In the genomic region with DNA sequence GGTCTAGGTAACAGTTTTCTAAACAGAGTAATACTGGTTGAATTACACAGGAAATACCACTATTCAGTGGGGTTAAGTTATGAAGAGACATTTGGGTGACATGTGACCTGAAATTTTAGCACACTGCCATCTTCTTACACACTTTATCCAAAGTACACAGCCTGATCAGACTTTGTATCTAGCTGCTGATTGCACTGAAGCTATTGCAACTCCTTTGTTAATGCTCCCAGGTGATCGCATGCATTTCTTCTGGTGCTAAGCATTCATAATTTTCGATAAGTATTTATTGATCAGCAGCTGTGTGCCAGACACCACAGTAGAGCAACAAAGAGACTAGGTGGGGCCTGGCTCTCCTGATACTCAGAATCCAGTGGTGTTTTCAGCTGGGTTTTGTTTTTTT, we compare ENCODE assay signal across 20 cellular contexts. TPM values are rescaled to one million over a fixed set of nuclear protein-coding genes. Genes with fewer than 3 reads are reported as not detected.
DNase-seq lines count a peak whose midpoint lies in the region; ATAC-seq, FAIRE-seq and TF ChIP-seq lines count a peak whose summit lies in the region.
"Had no signal": no experiment of that assay in that cellular context is flagged by ENCODE, and none has a peak within 500 bp of the region (broad histone marks: within the 10 kb centered on the region; RNA-seq: fewer than 3 reads in every experiment).

No MANE protein-coding gene starts in this region.

- H3K4me3 ChIP-seq in liver (ENCODE audit: low read depth in 1 of 3, low read length in 3 of 3), result peak overlapping the region in 1 of 3 donors; percentile 20
- H3K4me3 ChIP-seq in HepG2 (replicated peaks in 1 of 3; ENCODE audit: insufficient read depth in 1 of 3, low read depth in 2 of 3, low read length in 3 of 3), result no peak overlapping the region
- H3K4me3 ChIP-seq in right lobe of liver, result peak overlapping the region in 1 of 3 donors; percentile 15
- H3K4me3 ChIP-seq: A549, BLaER1 had no signal

- TF ChIP-seq CTCF in liver (IDR thresholded peaks at IDR 0.05; ENCODE audit: low read depth, low read length, missing input control) (no peak), HepG2 (CRISPR knock-in tag; IDR thresholded peaks at IDR 0.05) (no peak), right lobe of liver (IDR thresholded peaks at IDR 0.05) (no peak)

- in situ Hi-C loops in HepG2 (cut with HindIII; ENCODE audit: extremely low pct_ligation_motif_present, low pct_unique_long_range_greater_than_20kb), result no loop called here

- no peak for ATAC-seq in HepG2
- peak; percentile 69 to 85 (median 80) for ATAC-seq in right lobe of liver
- ATAC-seq in sciatic nerve, result no peak
- ATAC-seq: A549; CD8-positive, alpha-beta T cell had no signal

- TF ChIP-seq EP300 in HepG2 (IDR thresholded peaks at IDR 0.05; ENCODE audit: low read depth in 2 of 2, low read length in 2 of 2) (no peak), HepG2 (CRISPR knock-in tag; IDR thresholded peaks at IDR 0.05; ENCODE audit: borderline replicate concordance) (no peak)

- TF ChIP-seq RAD21 in liver (IDR thresholded peaks at IDR 0.05) (peak in 1 of 2 donors; percentile 35), HepG2 (CRISPR knock-in tag; IDR thresholded peaks at IDR 0.05) (no peak)

- FAIRE-seq in HepG2 (lab: Jason Lieb, UNC), result no peak
- FAIRE-seq: A549, D721Med, G401.6, GM12891 had no signal

- no peak overlapping the region for H3K4me2 ChIP-seq in HepG2 (ENCODE audit: low read depth, low read length)
- H3K4me2 ChIP-seq: A549, BLaER1 had no signal

- peaks cover 8 to 41% (median 33%) of the 10 kb centered on the region in 4 donors for H3K4me1 ChIP-seq in liver (ENCODE audit: control insufficient read depth in 4 of 4, insufficient read depth in 4 of 4, low read length in 3 of 4)
- no peaks in the 10 kb centered on the region for H3K4me1 ChIP-seq in HepG2 (ENCODE audit: insufficient read depth, low read length)
- H3K4me1 ChIP-seq in right lobe of liver, result peaks cover 0 to 52% (median 18%) of the 10 kb centered on the region in 4 donors
- H3K4me1 ChIP-seq: A549, BE2C, Caco-2 had no signal

- H2AFZ ChIP-seq in HepG2 (ENCODE audit: low read length), result no peak overlapping the region

- DNase-seq in HepG2 (ENCODE audit: low spot score) (no peak), right lobe of liver (peak in 1 of 3 donors; percentile 64), sciatic nerve (ENCODE audit: low spot score) (no peak), Ammon's horn (ENCODE audit: low spot score) (no peak)
- DNase-seq: AML-193; BE2C; C1 segment of cervical spinal cord; Caco-2; Calu3; CD4-positive, alpha-beta T cell; CD8-positive, alpha-beta T cell; DMS79 treated with DMSO at 0.1 percent for 48 hours; GF-D8 had no signal

- H4K20me1 ChIP-seq in HepG2 (ENCODE audit: insufficient read depth, low read length), result peaks cover 18% of the 10 kb centered on the region; the same call in 1 of the 2 replicates

- BruUV-seq in HepG2 (replicated peaks; lab: Mats Ljungman, UMichigan), result no TSS peak

- intact Hi-C loops in HepG2 (cut with micrococcal nuclease; ENCODE audit: unreplicated experiment) (no loop called here), right lobe of liver (cut with DNase I) (loop anchor here in 1 of 2 donors (10.0 kb wide), 1 partner anchor 136 kb away; no protein-coding TSS in a partner anchor), sciatic nerve (cut with DNase I) (no loop called here)

- H3K27ac ChIP-seq in liver (ENCODE audit: low read depth in 1 of 2, low read length in 2 of 2) (peak overlapping the region; percentile 96), HepG2 (ENCODE audit: extremely low read length, insufficient read depth, low read length) (no peak overlapping the region), right lobe of liver (peak overlapping the region; percentile 60 to 94 (median 79))
- H3K27ac ChIP-seq: 22Rv1, A549, BLaER1 had no signal

- H3K27me3 ChIP-seq in liver (ENCODE audit: control insufficient read depth in 4 of 4, insufficient read depth in 4 of 4, low read length in 3 of 4), result no peaks in the 10 kb centered on the region
- H3K27me3 ChIP-seq in HepG2 (ENCODE audit: control insufficient read depth in 1 of 2, insufficient read depth in 2 of 2, low read length in 2 of 2), result no peaks in the 10 kb centered on the region
- H3K27me3 ChIP-seq in right lobe of liver, result no peaks in the 10 kb centered on the region
- H3K27me3 ChIP-seq: BE2C, BLaER1 had no signal

- H3K9ac ChIP-seq in liver (ENCODE audit: low read depth in 1 of 2, low read length in 2 of 2), result no peak overlapping the region
- no peak overlapping the region for H3K9ac ChIP-seq in HepG2 (ENCODE audit: insufficient read depth, low read depth, low read length)
- H3K9ac ChIP-seq: BLaER1 had no signal

- 35% methylated on average over 2 of the region's 2 CpGs for WGBS in liver
- 100% methylated on average over 2 of the region's 2 CpGs for WGBS in HepG2 (ENCODE audit: low lambda C conversion rate)
- WGBS in right lobe of liver (ENCODE audit: insufficient coverage, low coverage, low lambda C conversion rate, missing lambda C conversion rate), result 28% methylated on average over 2 of the region's 2 CpGs

- H3K36me3 ChIP-seq in liver (ENCODE audit: control insufficient read depth in 4 of 4, insufficient read depth in 3 of 4, low read depth in 1 of 4, low read length in 3 of 4) (peaks cover 0 to 3% (median 0%) of the 10 kb centered on the region in 4 donors), HepG2 (replicated peaks in 1 of 2; ENCODE audit: control insufficient read depth in 1 of 2, insufficient read depth in 2 of 2, low read length in 2 of 2) (peaks cover 4 to 26% of the 10 kb centered on the region in 2 experiments), right lobe of liver (no peaks in the 10 kb centered on the region)
- H3K36me3 ChIP-seq: BE2C had no signal

- no peaks in the 10 kb centered on the region for H3K9me3 ChIP-seq in liver (ENCODE audit: control insufficient read depth in 4 of 4, low read length in 3 of 4)
- no peaks in the 10 kb centered on the region for H3K9me3 ChIP-seq in HepG2 (ENCODE audit: low read length)
- no peaks in the 10 kb centered on the region for H3K9me3 ChIP-seq in right lobe of liver
- H3K9me3 ChIP-seq: A549, BE2C, BLaER1, Caco-2 had no signal

- POLR2A ChIA-PET in HepG2 (lab: Yijun Ruan, JAX), result no interaction called here

- CTCF ChIA-PET in HepG2 (lab: Yijun Ruan, JAX; ENCODE audit: low intra/inter-chr PET ratio, low total read pairs), result no interaction called here

- TF ChIP-seq POLR2A in HepG2 (IDR thresholded peaks at IDR 0.05; ENCODE audit: insufficient read depth in 1 of 2, low read depth in 2 of 2, low read length in 2 of 2) (no peak), right lobe of liver (IDR thresholded peaks at IDR 0.05) (peak; percentile 20)

- peaks cover 69% of the 10 kb centered on the region for H3K79me2 ChIP-seq in HepG2 (ENCODE audit: insufficient read depth, low read length)

TF ChIP-seq in liver, 16 proteins besides CTCF, POLR2A, EP300 and RAD21 (continues in another document):
- TF ChIP-seq HNF4G (IDR thresholded peaks at IDR 0.05), result peak; percentile 92
- TF ChIP-seq, protein P1, sequence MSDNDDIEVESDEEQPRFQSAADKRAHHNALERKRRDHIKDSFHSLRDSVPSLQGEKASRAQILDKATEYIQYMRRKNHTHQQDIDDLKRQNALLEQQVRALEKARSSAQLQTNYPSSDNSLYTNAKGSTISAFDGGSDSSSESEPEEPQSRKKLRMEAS (IDR thresholded peaks at IDR 0.05), result peak; percentile 47
- peak; percentile 49 to 50 for TF ChIP-seq JUND (IDR thresholded peaks at IDR 0.05)
- peak; percentile 90 for TF ChIP-seq SP1 (IDR thresholded peaks at IDR 0.05)
- TF ChIP-seq YY1 (IDR thresholded peaks at IDR 0.05), result peak; percentile 90
- TF ChIP-seq FOXA2 (IDR thresholded peaks at IDR 0.05), result peak; percentile 96

TF ChIP-seq in HepG2, 621 proteins besides CTCF, POLR2A, EP300 and RAD21:
- TF ChIP-seq ZFYVE20 (CRISPR knock-in tag; IDR thresholded peaks at IDR 0.05; ENCODE audit: borderline replicate concordance, low read depth), result no peak

RNA-seq across cellular contexts. Expression of a gene that starts 52.4 kb away (rescaled TPM):
- total RNA-seq in liver, result 10 to 100 TPM; 58.4 to 60.2 TPM
- polyA plus RNA-seq in liver, result 100 to 1,000 TPM in 1 of 2 donors, 10 to 100 TPM in 1; 52.3 to 106 TPM
- total RNA-seq in HepG2 (2016; rRNA removed; fragmentation: Illumina TruSeq; extraction: Trizol), result 160 and 244 TPM in 2 replicates
- total RNA-seq in HepG2 (2016; cell fraction: cytosol; rRNA removed; fragmentation: Illumina TruSeq; extraction: Trizol; ENCODE audit: low read depth), result 32.4 and 33.4 TPM in 2 replicates
- 159 and 236 TPM in 2 replicates for total RNA-seq in HepG2 (2016; cell fraction: insoluble cytoplasmic fraction; rRNA removed; fragmentation: Illumina TruSeq; extraction: Trizol)
- 125 and 127 TPM in 2 replicates for total RNA-seq in HepG2 (2016; cell fraction: membrane; rRNA removed; fragmentation: Illumina TruSeq; extraction: Trizol)
- total RNA-seq in HepG2 (2016; cell fraction: nucleus; rRNA removed; fragmentation: Illumina TruSeq; extraction: Trizol), result 62.2 and 67.7 TPM in 2 replicates
- 90.8 and 110 TPM in 2 replicates for polyA plus RNA-seq in HepG2 (2011; rRNA removed)
- polyA plus RNA-seq in HepG2 (2011; cell fraction: cytosol; rRNA removed), result 77.7 and 112 TPM in 2 replicates
- polyA plus RNA-seq in HepG2 (2011; cell fraction: nucleus; rRNA removed), result 26.2 and 29.8 TPM in 2 replicates
- polyA plus RNA-seq in HepG2 (2012), result 92.4 and 139 TPM in 2 replicates
- 33.0 and 40.9 TPM in 2 replicates for polyA plus RNA-seq in HepG2 (2016; cell fraction: cytosol; fragmentation: Illumina TruSeq; extraction: Trizol; ENCODE audit: low read depth)
- polyA plus RNA-seq in HepG2 (2016; cell fraction: insoluble cytoplasmic fraction; fragmentation: Illumina TruSeq; extraction: Trizol; ENCODE audit: low read depth), result 208 TPM in 2 replicates
- polyA plus RNA-seq in HepG2 (2016; cell fraction: membrane; fragmentation: Illumina TruSeq; extraction: Trizol; ENCODE audit: low read depth), result 85.0 and 86.6 TPM in 2 replicates
- 69.6 and 74.5 TPM in 2 replicates for polyA plus RNA-seq in HepG2 (2016; cell fraction: nucleus; fragmentation: Illumina TruSeq; extraction: Trizol; ENCODE audit: insufficient read depth, low read depth)
- polyA minus RNA-seq in HepG2 (2011; rRNA and poly(A)+ RNA removed; ENCODE audit: low replicate concordance), result 13.2 and 122 TPM in 2 replicates
- 75.7 and 79.3 TPM in 2 replicates for polyA minus RNA-seq in HepG2 (2011; cell fraction: cytosol; rRNA and poly(A)+ RNA removed)
- 69.5 and 75.5 TPM in 2 replicates for polyA minus RNA-seq in HepG2 (2011; cell fraction: nucleus; rRNA and poly(A)+ RNA removed)
- 100 to 1,000 TPM; 108 to 171 (median 123) TPM for total RNA-seq in right lobe of liver
- 27.6 TPM for total RNA-seq in sciatic nerve

Comparison
In these comparisons a context has a peak if more than half of its experiments do, and no peak if none do; other contexts are left out.
1. ATAC-seq: peak in right lobe of liver (4 of 4); none in HepG2 (single experiment) and sciatic nerve (single experiment).